ENCODE assay signal across 9 cellular contexts in the genomic region with DNA sequence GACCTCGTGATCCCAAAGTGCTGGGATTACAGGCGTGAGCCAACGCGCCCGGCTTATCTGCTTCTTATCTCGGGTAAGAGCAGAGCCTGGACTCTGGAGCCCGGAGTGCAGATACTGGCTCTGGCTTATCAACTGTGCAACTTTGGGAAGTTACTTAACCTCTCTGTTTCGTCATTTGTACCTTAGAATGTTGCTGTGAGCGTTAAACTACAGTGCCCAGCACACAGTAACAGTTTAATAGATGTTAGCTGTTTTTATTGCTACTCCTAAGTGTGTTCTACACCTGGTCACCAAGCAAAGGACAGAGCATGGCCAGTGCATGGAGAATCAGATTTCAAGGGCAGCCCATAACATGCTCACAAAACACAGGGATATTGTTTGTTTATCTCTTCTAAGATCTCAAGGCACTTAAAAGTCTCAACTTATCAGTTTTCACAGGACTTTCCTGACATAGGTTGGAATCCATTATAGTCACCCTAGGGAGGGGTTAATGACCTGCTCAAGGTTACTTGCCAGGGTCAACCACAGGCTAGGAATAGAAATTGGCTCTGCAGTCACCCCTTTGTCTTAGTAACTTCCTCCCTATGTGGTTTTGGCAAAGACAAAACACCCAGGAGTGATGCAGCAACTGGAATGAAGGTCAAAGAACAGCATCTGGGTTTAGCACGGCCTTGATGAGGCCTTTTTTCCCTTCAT. TPM values are rescaled to one million over a fixed set of nuclear protein-coding genes. Genes with fewer than 3 reads are reported as not detected.
DNase-seq lines count a peak whose midpoint lies in the region; ATAC-seq, FAIRE-seq and TF ChIP-seq lines count a peak whose summit lies in the region.
"Had no signal": no experiment of that assay in that cellular context is flagged by ENCODE, and none has a peak within 500 bp of the region (broad histone marks: within the 10 kb centered on the region; RNA-seq: fewer than 3 reads in every experiment).

No MANE protein-coding gene starts in this region.

- H3K27me3 ChIP-seq in gastroesophageal sphincter (no peaks in the 10 kb centered on the region), skeletal muscle satellite cell (ENCODE audit: control insufficient read depth, insufficient read depth, low read length) (peaks cover 4% of the 10 kb centered on the region), tibial nerve (no peaks in the 10 kb centered on the region)

- peak; percentile 60 for DNase-seq in H54 (ENCODE audit: insufficient read length, low spot score)
- DNase-seq in RPMI7951 (ENCODE audit: low read depth) = peak; percentile 99
- DNase-seq in SHP77 treated with DMSO at 0.1 percent for 48 hours (lab: John Stamatoyannopoulos, UW) = no peak
- DNase-seq in tibial nerve (ENCODE audit: low spot score in 2 of 2) = no peak
- DNase-seq: activated CD4-positive, CD25-positive, alpha-beta regulatory T cell had no signal

- ATAC-seq in gastroesophageal sphincter (peak; percentile 66), HG03378 (IDR thresholded peaks at IDR 0.05; ENCODE audit: unreplicated experiment) (no peak), GM21447 (IDR thresholded peaks at IDR 0.05; ENCODE audit: unreplicated experiment) (no peak)

- H3K4me2 ChIP-seq in skeletal muscle satellite cell (ENCODE audit: low read length) = peak overlapping the region; percentile 45

- peaks cover 0 to 10% (median 8%) of the 10 kb centered on the region in 3 donors for H3K4me1 ChIP-seq in gastroesophageal sphincter
- H3K4me1 ChIP-seq in skeletal muscle satellite cell (ENCODE audit: control insufficient read depth, insufficient read depth, low read length) = peaks cover 34% of the 10 kb centered on the region
- H3K4me1 ChIP-seq in tibial nerve = peaks cover 0 to 57% (median 12%) of the 10 kb centered on the region in 4 donors

- FAIRE-seq in H54 (lab: Jason Lieb, UNC) = peak; percentile 78

- H3K4me3 ChIP-seq in gastroesophageal sphincter (no peak overlapping the region), skeletal muscle satellite cell (ENCODE audit: low read length) (no peak overlapping the region), tibial nerve (no peak overlapping the region)

- no peaks in the 10 kb centered on the region for H3K36me3 ChIP-seq in gastroesophageal sphincter
- H3K36me3 ChIP-seq in skeletal muscle satellite cell (ENCODE audit: insufficient read depth, low read length) = no peaks in the 10 kb centered on the region
- no peaks in the 10 kb centered on the region for H3K36me3 ChIP-seq in tibial nerve

- WGBS in gastroesophageal sphincter (ENCODE audit: low coverage in 1 of 2), 2 donors = 70 to 71% methylated on average over 2 to 3 of the region's 10 CpGs
- 69 to 70% methylated on average over 10 of the region's 10 CpGs for WGBS in tibial nerve, 2 donors

- TF ChIP-seq EP300 in gastroesophageal sphincter (IDR thresholded peaks at IDR 0.05) = no peak
- peak in 1 of 2 donors; percentile 55 for TF ChIP-seq EP300 in tibial nerve (IDR thresholded peaks at IDR 0.05)

- H3K27ac ChIP-seq in gastroesophageal sphincter (peak overlapping the region in 2 of 4 donors; percentile 37 to 61), tibial nerve (peak overlapping the region in 2 of 4 donors; percentile 59 to 73)

- no peaks in the 10 kb centered on the region for H3K9me3 ChIP-seq in gastroesophageal sphincter
- no peaks in the 10 kb centered on the region for H3K9me3 ChIP-seq in skeletal muscle satellite cell (replicated peaks; ENCODE audit: low read length)
- H3K9me3 ChIP-seq in tibial nerve = no peaks in the 10 kb centered on the region

- TF ChIP-seq POLR2A in H54 (IDR thresholded peaks at IDR 0.05; ENCODE audit: low read depth, low read length) (no peak), gastroesophageal sphincter (IDR thresholded peaks at IDR 0.05) (no peak), tibial nerve (IDR thresholded peaks at IDR 0.05) (no peak)

- TF ChIP-seq CTCF in gastroesophageal sphincter (IDR thresholded peaks at IDR 0.05) (no peak), tibial nerve (IDR thresholded peaks at IDR 0.05) (no peak)

- peak overlapping the region; percentile 10 for H3K9ac ChIP-seq in skeletal muscle satellite cell (ENCODE audit: low read depth, low read length)

RNA-seq across cellular contexts. Expression of gene SRP9, which starts 22.5 kb away (rescaled TPM):
- 513 and 555 TPM in 2 replicates for total RNA-seq in RPMI7951 (2014; rRNA removed; shearing (Covaris generic))
- total RNA-seq in gastroesophageal sphincter (100 to 1,000 TPM; 146 to 260 (median 216) TPM), tibial nerve (100 to 1,000 TPM; 130 to 178 (median 146) TPM)
- 202 and 253 TPM in 2 replicates for total RNA-seq in skeletal muscle satellite cell (2012; rRNA removed)

RNA-seq across cellular contexts. Expression of gene EPHX1, which starts 54.8 kb away (rescaled TPM):
- 25.0 and 25.5 TPM in 2 replicates for total RNA-seq in RPMI7951 (2014; rRNA removed; shearing (Covaris generic))
- total RNA-seq in gastroesophageal sphincter = 100 to 1,000 TPM in 3 of 4 donors, 10 to 100 TPM in 1; 74.0 to 133 (median 101) TPM
- 16.4 and 33.5 TPM in 2 replicates for total RNA-seq in skeletal muscle satellite cell (2012; rRNA removed)
- 100 to 1,000 TPM in 3 of 4 donors, 10 to 100 TPM in 1; 80.1 to 203 (median 133) TPM for total RNA-seq in tibial nerve

Comparison
In these comparisons a context has a peak if more than half of its experiments do, and no peak if none do; other contexts are left out.
1. DNase-seq: peak in H54 (single experiment) and RPMI7951 (single experiment); none in SHP77 treated with DMSO at 0.1 percent for 48 hours (single experiment) and tibial nerve (0 of 2).